ENCODE assay signal across 28 cellular contexts in genomic region chr20:62286493-62287064, GRCh38. TPM values are rescaled to one million over a fixed set of nuclear protein-coding genes. Genes with fewer than 3 reads are reported as not detected.
A peak's percentile ranks its signal among the peaks of the same experiment; 100 is the strongest.
DNase-seq lines count a peak whose midpoint lies in the region; ATAC-seq and TF ChIP-seq lines count a peak whose summit lies in the region.
"Had no signal": no experiment of that assay in that cellular context is flagged by ENCODE, and none has a peak within 500 bp of the region (broad histone marks: within the 10 kb centered on the region; RNA-seq: fewer than 3 reads in every experiment).

No MANE protein-coding gene starts in this region.

- no peaks in the 10 kb centered on the region for H3K27me3 Mint-ChIP-seq in MCF 10A (ENCODE audit: insufficient read depth, unreplicated experiment)
- H3K27me3 Mint-ChIP-seq in glutamatergic neuron (ENCODE audit: unreplicated experiment), result peaks cover 3% of the 10 kb centered on the region
- H3K27me3 Mint-ChIP-seq: activated CD4-positive, alpha-beta memory T cell treated with anti-CD3 and anti-CD28 coated beads, Interleukin-2, amount 10 ng/mL, durations not matched to agents 7 days and 5 days; activated naive CD4-positive, alpha-beta T cell treated with anti-CD3 and anti-CD28 coated beads, Interleukin-2, amount 50 U/mL, for 24 hours; activated T-helper 17 cell treated with anti-CD3 and anti-CD28 coated beads, Interleukin-2, amount 50 U/mL, for 72 hours; CD4-positive, CD25-positive, alpha-beta regulatory T cell; naive thymus-derived CD8-positive, alpha-beta T cell; stimulated activated memory B cell treated with anti-CD40 and anti-IgM and Interleukin-4, amounts not matched to agents 10 μg/mL and 1 μg/mL and 100 μg/mL, for 72 hours had no signal

- CTCF ChIA-PET in MCF 10A (lab: Yijun Ruan, JAX), result interaction anchor here (0.6 kb wide), 1 partner anchor 1339 kb away, joined by 3 read pairs; no protein-coding TSS in a partner anchor

- peak overlapping the region; percentile 5 to 52 for H3K27ac ChIP-seq in breast epithelium
- no peak overlapping the region for H3K27ac ChIP-seq in osteoblast (ENCODE audit: low read depth, low read length)
- H3K27ac ChIP-seq: brain microvascular endothelial cell, GM23248, PC-9 had no signal

- H3K9me3 Mint-ChIP-seq in MCF 10A (ENCODE audit: unreplicated experiment) (no peaks in the 10 kb centered on the region), glutamatergic neuron (ENCODE audit: unreplicated experiment) (peaks cover 4% of the 10 kb centered on the region)
- H3K9me3 Mint-ChIP-seq: activated CD4-positive, alpha-beta memory T cell treated with anti-CD3 and anti-CD28 coated beads, Interleukin-2, amount 10 ng/mL, durations not matched to agents 7 days and 5 days; activated naive CD4-positive, alpha-beta T cell treated with anti-CD3 and anti-CD28 coated beads, Interleukin-2, amount 50 U/mL, for 24 hours; activated T-helper 17 cell treated with anti-CD3 and anti-CD28 coated beads, Interleukin-2, amount 50 U/mL, for 72 hours; naive thymus-derived CD8-positive, alpha-beta T cell; stimulated activated memory B cell treated with anti-CD40 and anti-IgM and Interleukin-4, amounts not matched to agents 10 μg/mL and 1 μg/mL and 100 μg/mL, for 72 hours had no signal

- H3K36me3 ChIP-seq in breast epithelium (peaks cover under 1% of the 10 kb centered on the region), osteoblast (ENCODE audit: insufficient read depth, low read length) (peaks cover 60% of the 10 kb centered on the region)

- H3K27me3 ChIP-seq in breast epithelium, result no peaks in the 10 kb centered on the region
- no peaks in the 10 kb centered on the region for H3K27me3 ChIP-seq in osteoblast (ENCODE audit: insufficient read depth, low read length)
- H3K27me3 ChIP-seq: brain microvascular endothelial cell had no signal

- H3K79me2 ChIP-seq in osteoblast (ENCODE audit: insufficient read depth, low read length), result no peaks in the 10 kb centered on the region

- no peaks in the 10 kb centered on the region for H3K9me3 ChIP-seq in breast epithelium
- no peaks in the 10 kb centered on the region for H3K9me3 ChIP-seq in osteoblast (ENCODE audit: low read depth, low read length)

- H3K36me3 Mint-ChIP-seq in MCF 10A (ENCODE audit: insufficient read depth, unreplicated experiment) (peaks cover 56% of the 10 kb centered on the region), glutamatergic neuron (ENCODE audit: unreplicated experiment) (no peaks in the 10 kb centered on the region)

- DNase-seq in breast epithelium (ENCODE audit: low spot score in 2 of 2), result no peak
- DNase-seq in MCF 10A (ENCODE audit: unreplicated experiment), result no peak
- peak; percentile 62 for DNase-seq in left cardiac atrium
- peak; percentile 66 for DNase-seq in osteoblast (ENCODE audit: insufficient read length, low spot score, missing footprints)
- no peak for DNase-seq in LoVo (ENCODE audit: low spot score)
- DNase-seq in glutamatergic neuron, result no peak
- DNase-seq: activated CD4-positive, alpha-beta memory T cell treated with anti-CD3 and anti-CD28 coated beads, Interleukin-2, amount 10 ng/mL, durations not matched to agents 7 days and 5 days; activated CD8-positive, alpha-beta memory T cell treated with anti-CD3 and anti-CD28 coated beads, Interleukin-2, amount 50 U/mL, for 48 hours; amniotic stem cell; brain microvascular endothelial cell; Calu3; CD4-positive, CD25-positive, alpha-beta regulatory T cell; DND-41; GM23248; islet precursor cell; KBM-7; MM.1S; naive thymus-derived CD8-positive, alpha-beta T cell; NCI-H2029; NCI-H526; nucleus accumbens; T-helper 2 cell had no signal

- no peak overlapping the region for H2AFZ ChIP-seq in osteoblast (ENCODE audit: low read length)
- H2AFZ ChIP-seq: GM23248, PC-9 had no signal

- POLR2A ChIA-PET in MCF 10A (lab: Yijun Ruan, JAX), result no interaction called here

- H3K4me3 ChIP-seq in breast epithelium (no peak overlapping the region), osteoblast (ENCODE audit: insufficient read depth, low read length) (no peak overlapping the region)
- H3K4me3 ChIP-seq: GM23248, PC-9 had no signal

- no peak for TF ChIP-seq POLR2A in breast epithelium (IDR thresholded peaks at IDR 0.05)

- ATAC-seq in left cardiac atrium (peak; percentile 54 to 57), HG03521 (IDR thresholded peaks at IDR 0.05; ENCODE audit: unreplicated experiment) (no peak), HG02840 (IDR thresholded peaks at IDR 0.05; ENCODE audit: low FRiP score, unreplicated experiment) (no peak)
- ATAC-seq: activated T-helper 17 cell treated with anti-CD3 and anti-CD28 coated beads, Interleukin-2, amount 50 U/mL, for 72 hours; naive thymus-derived CD8-positive, alpha-beta T cell; stimulated activated memory B cell treated with anti-CD40 and anti-IgM and Interleukin-4, amounts not matched to agents 10 μg/mL and 1 μg/mL and 100 μg/mL, for 72 hours had no signal

- H3K4me3 Mint-ChIP-seq in MCF 10A (ENCODE audit: unreplicated experiment) (no peak overlapping the region), glutamatergic neuron (ENCODE audit: unreplicated experiment) (no peak overlapping the region)
- H3K4me3 Mint-ChIP-seq: activated CD4-positive, alpha-beta memory T cell treated with anti-CD3 and anti-CD28 coated beads, Interleukin-2, amount 10 ng/mL, durations not matched to agents 7 days and 5 days; activated naive CD4-positive, alpha-beta T cell treated with anti-CD3 and anti-CD28 coated beads, Interleukin-2, amount 50 U/mL, for 24 hours; activated T-helper 17 cell treated with anti-CD3 and anti-CD28 coated beads, Interleukin-2, amount 50 U/mL, for 72 hours; CD4-positive, CD25-positive, alpha-beta regulatory T cell; naive thymus-derived CD8-positive, alpha-beta T cell; stimulated activated memory B cell treated with anti-CD40 and anti-IgM and Interleukin-4, amounts not matched to agents 10 μg/mL and 1 μg/mL and 100 μg/mL, for 72 hours had no signal

- H3K4me1 ChIP-seq in breast epithelium, result no peaks in the 10 kb centered on the region
- H3K4me1 ChIP-seq in osteoblast (ENCODE audit: insufficient read depth, low read length), result no peaks in the 10 kb centered on the region

- H4K20me1 ChIP-seq in osteoblast (ENCODE audit: insufficient read depth, low read length), result no peaks in the 10 kb centered on the region

- H3K27ac Mint-ChIP-seq in MCF 10A (ENCODE audit: low read depth, unreplicated experiment), result no peak overlapping the region
- no peak overlapping the region for H3K27ac Mint-ChIP-seq in glutamatergic neuron (ENCODE audit: unreplicated experiment)
- H3K27ac Mint-ChIP-seq: activated CD4-positive, alpha-beta memory T cell treated with anti-CD3 and anti-CD28 coated beads, Interleukin-2, amount 10 ng/mL, durations not matched to agents 7 days and 5 days; activated naive CD4-positive, alpha-beta T cell treated with anti-CD3 and anti-CD28 coated beads, Interleukin-2, amount 50 U/mL, for 24 hours; activated T-helper 17 cell treated with anti-CD3 and anti-CD28 coated beads, Interleukin-2, amount 50 U/mL, for 72 hours; CD4-positive, CD25-positive, alpha-beta regulatory T cell; stimulated activated memory B cell treated with anti-CD40 and anti-IgM and Interleukin-4, amounts not matched to agents 10 μg/mL and 1 μg/mL and 100 μg/mL, for 72 hours had no signal

- H3K4me1 Mint-ChIP-seq in MCF 10A (ENCODE audit: insufficient read depth, unreplicated experiment) (no peaks in the 10 kb centered on the region), glutamatergic neuron (ENCODE audit: low read depth, unreplicated experiment) (no peaks in the 10 kb centered on the region)
- H3K4me1 Mint-ChIP-seq: activated naive CD4-positive, alpha-beta T cell treated with anti-CD3 and anti-CD28 coated beads, Interleukin-2, amount 50 U/mL, for 24 hours; activated T-helper 17 cell treated with anti-CD3 and anti-CD28 coated beads, Interleukin-2, amount 50 U/mL, for 72 hours; CD4-positive, CD25-positive, alpha-beta regulatory T cell had no signal

- TF ChIP-seq CTCF in breast epithelium (IDR thresholded peaks at IDR 0.05) (no peak), MCF 10A (IDR thresholded peaks at IDR 0.05; ENCODE audit: unreplicated experiment) (no peak), osteoblast (IDR thresholded peaks at IDR 0.05; ENCODE audit: extremely low read depth, low read depth, low read length) (no peak), glutamatergic neuron (IDR thresholded peaks at IDR 0.05; ENCODE audit: partially characterized antibody, unreplicated experiment) (no peak)

- no TSS peak for BruUV-seq in MCF 10A (replicated peaks; lab: Mats Ljungman, UMichigan)

- intact Hi-C loops in breast epithelium (cut with DNase I; ENCODE audit: low total_unique reads), result loop anchor here (5.0 kb wide), 1 partner anchor 186 kb away; no protein-coding TSS in a partner anchor
- intact Hi-C loops in MCF 10A (cut with micrococcal nuclease), result no loop called here
- intact Hi-C loops in left cardiac atrium (cut with DNase I), result no loop called here

- no peak overlapping the region for H3K4me2 ChIP-seq in osteoblast (ENCODE audit: insufficient read depth, low read length)
- H3K4me2 ChIP-seq: PC-9 had no signal

RNA-seq across cellular contexts. Expression of gene ADRM1, which starts 16.2 kb away (rescaled TPM):
- total RNA-seq in breast epithelium, result 100 to 1,000 TPM in 2 of 3 donors, 10 to 100 TPM in 1; 80.2 to 131 (median 105) TPM
- 98.0 and 127 TPM in 2 replicates for total RNA-seq in MCF 10A (2022)
- total RNA-seq in left cardiac atrium, result 10 to 100 TPM; 57.9 to 76.9 TPM
- 93.1 and 103 TPM in 2 replicates for total RNA-seq in osteoblast
- 74.8 TPM for total RNA-seq in glutamatergic neuron (ENCODE audit: unreplicated experiment)

RNA-seq across cellular contexts. Expression of gene OSBPL2, which starts 48.3 kb away (rescaled TPM):
- total RNA-seq in breast epithelium (10 to 100 TPM; 25.0 to 46.1 (median 38.0) TPM), MCF 10A (2022) (38.8 and 51.9 TPM in 2 replicates), left cardiac atrium (10 to 100 TPM; 40.1 to 41.2 TPM), osteoblast (35.8 and 39.8 TPM in 2 replicates), glutamatergic neuron (ENCODE audit: unreplicated experiment) (42.6 TPM)

Comparison
In these comparisons a context has a peak if more than half of its experiments do, and no peak if none do; other contexts are left out.
1. DNase-seq: peak in left cardiac atrium (single experiment) and osteoblast (single experiment); none in breast epithelium (0 of 2), MCF 10A (single experiment), LoVo (single experiment) and glutamatergic neuron (single experiment).
2. ATAC-seq: peak in left cardiac atrium (2 of 2); none in HG03521 (single experiment) and HG02840 (single experiment).